Comparison of ENCODE assay signal across 6 cellular contexts in genomic region chr12:116238570-116239119, GRCh38. TPM values are rescaled to one million over a fixed set of nuclear protein-coding genes. Genes with fewer than 3 reads are reported as not detected.
DNase-seq lines count a peak whose midpoint lies in the region; ATAC-seq and TF ChIP-seq lines count a peak whose summit lies in the region.
"Not testable (repeated sequence)": the region's sequence is repeated elsewhere in the genome, so short reads cannot be mapped to it uniquely, and the experiment has no call there.

No MANE protein-coding gene starts in this region.

- ATAC-seq in psoas muscle = not testable (repeated sequence)

- peaks cover 100% of the 10 kb centered on the region for H3K79me2 ChIP-seq in neural progenitor cell (ENCODE audit: low read depth)

- not testable (repeated sequence) for DNase-seq in SK-N-MC (ENCODE audit: low read depth, low spot score); cardiac muscle cell (ENCODE audit: low read depth in 1 of 2, low spot score in 1 of 2); neural progenitor cell (ENCODE audit: low spot score); psoas muscle

- H3K27ac ChIP-seq in HEK293 (ENCODE audit: extremely low read depth, low read depth, low read length) = not testable (repeated sequence)
- H3K27ac ChIP-seq in SK-N-MC (peak overlapping the region; percentile 81; the same call in 1 of the 2 replicates), cardiac muscle cell (peak overlapping the region; percentile 22), neural progenitor cell (peak overlapping the region; percentile 60), psoas muscle (peak overlapping the region; percentile 26)

- H3K4me3 Mint-ChIP-seq in activated naive CD4-positive, alpha-beta T cell treated with anti-CD3 and anti-CD28 coated beads, Interleukin-2, amount 50 U/mL, for 24 hours; neural progenitor cell: not testable (repeated sequence)

- intact Hi-C loops in psoas muscle (cut with DNase I) = loop anchor here (5.0 kb wide), 3 partner anchors 96 to 241 kb away; no protein-coding TSS in a partner anchor

- not testable (repeated sequence) for H3K4me2 ChIP-seq in neural progenitor cell

- POLR2A ChIA-PET in HEK293 (lab: Yijun Ruan, JAX) = not testable (repeated sequence)

- peaks cover 75% of the 10 kb centered on the region for H4K20me1 ChIP-seq in neural progenitor cell (ENCODE audit: low read depth)

- H3F3A ChIP-seq in neural progenitor cell (ENCODE audit: low read depth) = peaks cover 37% of the 10 kb centered on the region

- H3K4me3 ChIP-seq in HEK293 (ENCODE audit: low read depth, low read length); SK-N-MC; cardiac muscle cell; neural progenitor cell; psoas muscle: not testable (repeated sequence)

- not testable (repeated sequence) for H3K9ac ChIP-seq in SK-N-MC (ENCODE audit: insufficient read length); neural progenitor cell

- H3K36me3 Mint-ChIP-seq in activated naive CD4-positive, alpha-beta T cell treated with anti-CD3 and anti-CD28 coated beads, Interleukin-2, amount 50 U/mL, for 24 hours; neural progenitor cell: not testable (repeated sequence)

- H3K27me3 Mint-ChIP-seq in activated naive CD4-positive, alpha-beta T cell treated with anti-CD3 and anti-CD28 coated beads, Interleukin-2, amount 50 U/mL, for 24 hours; neural progenitor cell (ENCODE audit: insufficient read depth, low read depth): not testable (repeated sequence)

- H3K36me3 ChIP-seq in HEK293 (ENCODE audit: control insufficient read depth in 2 of 2, insufficient read depth in 1 of 2, low read length in 2 of 2); SK-N-MC (ENCODE audit: insufficient read depth, low read length); cardiac muscle cell; neural progenitor cell; psoas muscle (ENCODE audit: insufficient read depth in 1 of 2, low read depth in 1 of 2): not testable (repeated sequence)

- peak overlapping the region; percentile 62 for H3K27ac Mint-ChIP-seq in activated naive CD4-positive, alpha-beta T cell treated with anti-CD3 and anti-CD28 coated beads, Interleukin-2, amount 50 U/mL, for 24 hours
- not testable (repeated sequence) for H3K27ac Mint-ChIP-seq in neural progenitor cell

- peaks cover 64% of the 10 kb centered on the region for H3K4me1 Mint-ChIP-seq in activated naive CD4-positive, alpha-beta T cell treated with anti-CD3 and anti-CD28 coated beads, Interleukin-2, amount 50 U/mL, for 24 hours
- peaks cover 22% of the 10 kb centered on the region for H3K4me1 Mint-ChIP-seq in neural progenitor cell

- CTCF ChIA-PET in HEK293 (lab: Yijun Ruan, JAX) = interaction anchor here (0.6 to 1.4 kb wide), 4 partner anchors 20 to 241 kb away, joined by 3 to 5 read pairs (median 4); no protein-coding TSS in a partner anchor

- WGBS in psoas muscle, 3 donors = 64 to 82% (median 68%) methylated on average over 13 of the region's 13 CpGs

- not testable (repeated sequence) for H2AFZ ChIP-seq in neural progenitor cell (replicated peaks)

- H3K9me3 Mint-ChIP-seq in activated naive CD4-positive, alpha-beta T cell treated with anti-CD3 and anti-CD28 coated beads, Interleukin-2, amount 50 U/mL, for 24 hours; neural progenitor cell: not testable (repeated sequence)

- not testable (repeated sequence) for TF ChIP-seq CTCF in HEK293 (tag by site-specific recombination; IDR thresholded peaks at IDR 0.05); cardiac muscle cell (IDR thresholded peaks at IDR 0.05; ENCODE audit: low read depth, low read length); neural progenitor cell (IDR thresholded peaks at IDR 0.05); psoas muscle (IDR thresholded peaks at IDR 0.05)

- not testable (repeated sequence) for H3K27me3 ChIP-seq in cardiac muscle cell; neural progenitor cell; psoas muscle (ENCODE audit: insufficient read depth in 3 of 3, low read length in 2 of 3)

- H3K9me3 ChIP-seq in HEK293 (ENCODE audit: control insufficient read depth, insufficient read depth, low read depth, low read length); SK-N-MC (ENCODE audit: low read depth, low read length); cardiac muscle cell (ENCODE audit: low read depth); neural progenitor cell (ENCODE audit: low read depth); psoas muscle: not testable (repeated sequence)

- peaks cover 32% of the 10 kb centered on the region for H3K4me1 ChIP-seq in HEK293 (ENCODE audit: control insufficient read depth, insufficient read depth, low read length)
- peaks cover 32% of the 10 kb centered on the region for H3K4me1 ChIP-seq in cardiac muscle cell (ENCODE audit: low read depth)
- peaks cover 23% of the 10 kb centered on the region for H3K4me1 ChIP-seq in neural progenitor cell
- H3K4me1 ChIP-seq in psoas muscle = peaks cover 58% of the 10 kb centered on the region

TF ChIP-seq in HEK293, 187 proteins besides CTCF, POLR2A, EP300 and RAD21 (continues in another document):
- 0 out of 2 replicates have a peak, but pooled peaks have one; percentile 31 for TF ChIP-seq ZSCAN23 (tag by site-specific recombination; IDR thresholded peaks at IDR 0.05)
- 0 out of 2 replicates have a peak, but pooled peaks have one; percentile 15 for TF ChIP-seq BCL11A (tag by site-specific recombination; IDR thresholded peaks at IDR 0.05; ENCODE audit: low read depth)
- peak; percentile 81; the same call in 1 of the 2 replicates for TF ChIP-seq ZNF580 (tag by site-specific recombination; IDR thresholded peaks at IDR 0.05)
- TF ChIP-seq TSHZ1 (tag by site-specific recombination; IDR thresholded peaks at IDR 0.05; ENCODE audit: borderline replicate concordance) = 0 out of 2 replicates have a peak, but pooled peaks have one; percentile 25
- TF ChIP-seq WT1 (tag by site-specific recombination; IDR thresholded peaks at IDR 0.05) = peak; percentile 57; the same call in 1 of the 2 replicates
- peak; percentile 30; the same call in 1 of the 2 replicates for TF ChIP-seq KLF1 (tag by site-specific recombination; IDR thresholded peaks at IDR 0.05)
- peak; percentile 32; the same call in 1 of the 2 replicates for TF ChIP-seq SP7 (tag by site-specific recombination; IDR thresholded peaks at IDR 0.05)
- TF ChIP-seq ZBTB17 (tag by site-specific recombination; IDR thresholded peaks at IDR 0.05) = peak; percentile 46
- peak; percentile 39; the same call in 1 of the 2 replicates for TF ChIP-seq OSR2 (tag by site-specific recombination; IDR thresholded peaks at IDR 0.05)
- TF ChIP-seq ZBTB8A (tag by site-specific recombination; IDR thresholded peaks at IDR 0.05) = peak; percentile 12; the same call in 1 of the 2 replicates
- peak; percentile 57; the same call in 1 of the 2 replicates for TF ChIP-seq OVOL3 (tag by site-specific recombination; IDR thresholded peaks at IDR 0.05)

RNA-seq across cellular contexts. Expression of gene MED13L, which starts 38.8 kb away (rescaled TPM):
- 49.5 and 94.3 TPM in 2 replicates for total RNA-seq in cardiac muscle cell
- 31.3 and 39.2 TPM in 2 replicates for polyA plus RNA-seq in cardiac muscle cell
- 122 and 149 TPM in 2 replicates for total RNA-seq in neural progenitor cell (ENCODE audit: low replicate concordance)
- total RNA-seq in psoas muscle = 10 to 100 TPM; 72.5 to 90.5 (median 75.2) TPM
- 10 to 100 TPM in 2 of 3 donors, 1 to 10 TPM in 1; 8.9 to 34.3 (median 15.3) TPM for polyA plus RNA-seq in psoas muscle
